ENCODE assay signal across 8 cellular contexts in genomic region chr19:45478454-45479238, GRCh38. TPM values are rescaled to one million over a fixed set of nuclear protein-coding genes. Genes with fewer than 3 reads are reported as not detected.
DNase-seq lines count a peak whose midpoint lies in the region; TF ChIP-seq lines count a peak whose summit lies in the region.

No MANE protein-coding gene starts in this region.

- peak overlapping the region; percentile 98 for H3K27ac ChIP-seq in GM23248
- peak overlapping the region; percentile 87 for H3K27ac ChIP-seq in RWPE1
- H3K27ac ChIP-seq in subcutaneous abdominal adipose tissue (ENCODE audit: low read depth, low read length) = peak overlapping the region; percentile 99

- in situ Hi-C loops in GM23248 (cut with MboI) = loop anchor here (5.0 kb wide), 1 partner anchor 36 kb away; no protein-coding TSS in a partner anchor

- H3K9ac ChIP-seq in GM23248 = peak overlapping the region; percentile 94
- peak overlapping the region; percentile 67 to 98 (median 87) for H3K9ac ChIP-seq in subcutaneous abdominal adipose tissue (ENCODE audit: low read length in 5 of 5)

- H3K9me2 ChIP-seq in GM23248 (ENCODE audit: insufficient read depth) = no peaks in the 10 kb centered on the region

- DNase-seq in ELF-1 (ENCODE audit: low read depth, low spot score) = peak; percentile 96
- peak; percentile 89 for DNase-seq in GM23248
- peak; percentile 69 for DNase-seq in RWPE1 (ENCODE audit: low spot score)
- DNase-seq in activated effector memory CD4-positive, alpha-beta T cell treated with anti-CD3 and anti-CD28 coated beads, Interleukin-2, amount 50 U/mL, for 16 hours = peak; percentile 96
- DNase-seq in fibroblast of villous mesenchyme (ENCODE audit: low read depth) = peak; percentile 96

- H3K79me2 ChIP-seq in GM23248 (ENCODE audit: insufficient read depth) = 0 out of 2 replicates have a peak, but pooled peaks cover 8% of the 10 kb centered on the region

- H3K4me2 ChIP-seq in GM23248 (ENCODE audit: unreplicated experiment) = peak overlapping the region; percentile 96

- H3F3A ChIP-seq in GM23248 (ENCODE audit: insufficient read depth) = peaks cover 36% of the 10 kb centered on the region

- no peaks in the 10 kb centered on the region for H3K27me3 ChIP-seq in GM23248 (replicated peaks; ENCODE audit: insufficient read depth)
- H3K27me3 ChIP-seq in neuron (ENCODE audit: insufficient read depth, low read length) = no peaks in the 10 kb centered on the region
- peaks cover 0 to 3% (median 0%) of the 10 kb centered on the region in 5 donors for H3K27me3 ChIP-seq in subcutaneous abdominal adipose tissue (ENCODE audit: control insufficient read depth in 5 of 5, insufficient read depth in 4 of 5, low read length in 5 of 5)

- CTCF ChIA-PET in RWPE1 (lab: Yijun Ruan, JAX) = interaction anchor here (0.5 to 3.6 kb wide), 28 partner anchors 10 to 931 kb away, joined by 3 to 115 read pairs (median 5); partner anchors contain the start of genes ERCC1 and FOSB

- H3K9me3 ChIP-seq in GM23248 (ENCODE audit: low read depth) (no peaks in the 10 kb centered on the region), neuron (ENCODE audit: low read length) (no peaks in the 10 kb centered on the region), subcutaneous abdominal adipose tissue (ENCODE audit: control insufficient read depth in 5 of 5, low read length in 5 of 5) (no peaks in the 10 kb centered on the region)

- POLR2A ChIA-PET in RWPE1 (lab: Yijun Ruan, JAX; ENCODE audit: low non-redundant PET) = interaction anchor here (0.6 to 1.5 kb wide), 3 partner anchors 9 to 55 kb away, joined by 4 to 7 read pairs (median 6); partner anchors contain the start of gene ERCC1

- H3K36me3 ChIP-seq in GM23248 (ENCODE audit: low read depth) = no peaks in the 10 kb centered on the region
- no peaks in the 10 kb centered on the region for H3K36me3 ChIP-seq in neuron (ENCODE audit: insufficient read depth, low read length)
- H3K36me3 ChIP-seq in subcutaneous abdominal adipose tissue (ENCODE audit: control insufficient read depth in 5 of 5, insufficient read depth in 5 of 5, low read length in 5 of 5) = peaks cover 0 to 3% (median 0%) of the 10 kb centered on the region in 5 donors

- WGBS in GM23248 (ENCODE audit: low coverage in 1 of 2, low lambda C conversion rate in 2 of 2, missing lambda C conversion rate in 2 of 2), 2 experiments = 1 to 2% methylated on average over 39 of the region's 39 CpGs

- no peaks in the 10 kb centered on the region for H4K20me1 ChIP-seq in GM23248 (ENCODE audit: insufficient read depth)

- TF ChIP-seq CTCF in LNCAP (IDR thresholded peaks at IDR 0.05) (peak; percentile 60), RWPE1 (conservative IDR thresholded peaks at IDR 0.05; ENCODE audit: low read depth) (peak; percentile 86), fibroblast of villous mesenchyme (IDR thresholded peaks at IDR 0.05; ENCODE audit: insufficient read depth, low read depth, low read length) (peak; percentile 96)

- H3K4me1 ChIP-seq in GM23248 (ENCODE audit: insufficient read depth) = peaks cover 5% of the 10 kb centered on the region; the same call in 1 of the 2 replicates
- peaks cover 5% of the 10 kb centered on the region for H3K4me1 ChIP-seq in neuron (ENCODE audit: insufficient read depth, low read length)
- peaks cover 1 to 14% (median 9%) of the 10 kb centered on the region in 5 donors for H3K4me1 ChIP-seq in subcutaneous abdominal adipose tissue (ENCODE audit: control insufficient read depth in 5 of 5, insufficient read depth in 5 of 5, low read length in 5 of 5)

- H2AFZ ChIP-seq in GM23248 (peak overlapping the region; percentile 93), neuron (ENCODE audit: low read depth, low read length) (peak overlapping the region; percentile 37)

- H3K4me3 ChIP-seq in GM23248 (peak overlapping the region; percentile 87), fibroblast of villous mesenchyme (ENCODE audit: low read depth, low read length) (peak overlapping the region; percentile 82), neuron (ENCODE audit: low read length) (peak overlapping the region; percentile 59), subcutaneous abdominal adipose tissue (ENCODE audit: low read depth in 1 of 5, low read length in 5 of 5) (peak overlapping the region; percentile 63 to 87 (median 68))

RNA-seq across cellular contexts. Expression of gene FOSB, which starts 10.8 kb away (rescaled TPM):
- total RNA-seq in GM23248 (2014; rRNA removed; shearing (Covaris generic)) = 11.9 and 16.1 TPM in 2 replicates
- polyA plus RNA-seq in GM23248 (2016; fragmentation: Nextera tagmentation; extraction: Ambion mirVana) = 4.8 and 8.3 TPM in 2 replicates
- total RNA-seq in fibroblast of villous mesenchyme = 13.0 and 16.1 TPM in 2 replicates

RNA-seq across cellular contexts. Expression of gene RTN2, which starts 18.2 kb away (rescaled TPM):
- total RNA-seq in GM23248 (2014; rRNA removed; shearing (Covaris generic)) = 14.8 and 19.6 TPM in 2 replicates
- polyA plus RNA-seq in GM23248 (2016; fragmentation: Nextera tagmentation; extraction: Ambion mirVana) = 7.8 and 8.2 TPM in 2 replicates
- 6.9 and 11.9 TPM in 2 replicates for total RNA-seq in fibroblast of villous mesenchyme

RNA-seq across cellular contexts. Expression of gene PPM1N, which starts 19.6 kb away (rescaled TPM):
- total RNA-seq in GM23248 (2014; rRNA removed; shearing (Covaris generic)) = 0.32 TPM in 1 of 2 replicates, not detected in the other
- polyA plus RNA-seq in GM23248 (2016; fragmentation: Nextera tagmentation; extraction: Ambion mirVana) = 0.33 and 0.63 TPM in 2 replicates
- 1.3 and 2.3 TPM in 2 replicates for total RNA-seq in fibroblast of villous mesenchyme

RNA-seq across cellular contexts. Expression of gene VASP, which starts 28.6 kb away (rescaled TPM):
- 108 and 135 TPM in 2 replicates for total RNA-seq in GM23248 (2014; rRNA removed; shearing (Covaris generic))
- 31.9 and 32.6 TPM in 2 replicates for polyA plus RNA-seq in GM23248 (2016; fragmentation: Nextera tagmentation; extraction: Ambion mirVana)
- 158 and 185 TPM in 2 replicates for total RNA-seq in fibroblast of villous mesenchyme

RNA-seq across cellular contexts. Expression of gene ERCC1, which starts 54.9 kb away (rescaled TPM):
- total RNA-seq in GM23248 (2014; rRNA removed; shearing (Covaris generic)) = 63.0 and 79.8 TPM in 2 replicates
- 89.0 and 90.9 TPM in 2 replicates for polyA plus RNA-seq in GM23248 (2016; fragmentation: Nextera tagmentation; extraction: Ambion mirVana)
- 73.0 and 88.9 TPM in 2 replicates for total RNA-seq in fibroblast of villous mesenchyme

Comparison
In these comparisons a context has a peak if more than half of its experiments do, and no peak if none do; other contexts are left out.
1. Peak in every context shown above with its lines: DNase-seq, H3K4me3 ChIP-seq and H3K27ac ChIP-seq.